Comparison of ENCODE assay signal across 1 cellular context in the genomic region with DNA sequence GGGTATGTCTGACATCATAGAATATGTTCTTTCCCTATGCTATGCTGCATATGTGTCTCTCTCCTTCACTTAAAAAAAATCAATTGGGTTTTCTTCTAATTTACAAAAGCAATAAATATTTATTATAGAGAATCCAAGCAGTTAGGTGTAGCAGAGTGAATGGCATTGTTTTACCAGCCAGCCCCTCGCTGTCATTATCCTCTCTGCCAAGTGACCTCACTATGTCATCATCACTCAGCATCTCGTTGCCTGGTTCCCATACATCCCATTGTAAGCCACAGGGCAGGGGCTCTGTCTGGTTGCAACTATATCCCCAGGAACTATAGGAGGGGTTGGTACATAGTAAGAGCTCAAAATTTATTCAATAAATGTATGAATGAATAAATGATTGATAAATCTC.
TF ChIP-seq lines count a peak whose summit lies in the region.

No MANE protein-coding gene starts in this region.

TF ChIP-seq in HepG2, 621 proteins besides CTCF, POLR2A, EP300 and RAD21:
- TF ChIP-seq ZNF224 (CRISPR knock-in tag; IDR thresholded peaks at IDR 0.05), result no peak
- no peak for TF ChIP-seq SOX13 (IDR thresholded peaks at IDR 0.05)
- no peak for TF ChIP-seq SOX13 (CRISPR knock-in tag; conservative IDR thresholded peaks at IDR 0.05 in 1 of 2, IDR thresholded peaks at IDR 0.05 in 1 of 2)
- TF ChIP-seq ATF7 (IDR thresholded peaks at IDR 0.05), result peak; percentile 16; the same call in 1 of the 2 replicates
- TF ChIP-seq ATF7 (CRISPR knock-in tag; IDR thresholded peaks at IDR 0.05), result no peak
- 0 out of 2 replicates have a peak, but pooled peaks have one; percentile 11 for TF ChIP-seq CREB1 (IDR thresholded peaks at IDR 0.05)
- TF ChIP-seq CREB1 (CRISPR knock-in tag; IDR thresholded peaks at IDR 0.05), result no peak
- TF ChIP-seq CENPX (CRISPR knock-in tag; IDR thresholded peaks at IDR 0.05), result no peak
- no peak for TF ChIP-seq ZNF468 (CRISPR knock-in tag; IDR thresholded peaks at IDR 0.05)
